Comparison of ENCODE assay signal across 9 cellular contexts in genomic region chr9:93154293-93154903, GRCh38. TPM values are rescaled to one million over a fixed set of nuclear protein-coding genes. Genes with fewer than 3 reads are reported as not detected.
DNase-seq lines count a peak whose midpoint lies in the region; ATAC-seq and TF ChIP-seq lines count a peak whose summit lies in the region.
"Had no signal": no experiment of that assay in that cellular context is flagged by ENCODE, and none has a peak within 500 bp of the region (broad histone marks: within the 10 kb centered on the region; RNA-seq: fewer than 3 reads in every experiment).

No MANE protein-coding gene starts in this region.

- no peaks in the 10 kb centered on the region for H3K36me3 ChIP-seq in gastroesophageal sphincter
- no peaks in the 10 kb centered on the region for H3K36me3 ChIP-seq in tibial artery

- H3K4me1 Mint-ChIP-seq in activated T-cell treated with anti-CD3 and anti-CD28 coated beads, Interleukin-2, amount 50 U/mL, for 4 hours (ENCODE audit: low read depth) = peaks cover 22% of the 10 kb centered on the region

- DNase-seq in activated T-cell treated with anti-CD3 and anti-CD28 coated beads for 24 hours (ENCODE audit: low read depth) (peak; percentile 28), LNCaP clone FGC (ENCODE audit: low read depth) (no peak), tibial artery (no peak)
- DNase-seq in activated T-cell treated with anti-CD3 and anti-CD28 coated beads, Interleukin-2, amount 50 U/mL, for 4 hours = no peak

- no peak for ATAC-seq in activated T-cell treated with anti-CD3 and anti-CD28 coated beads, Interleukin-2, amount 50 U/mL, for 4 hours
- ATAC-seq in gastroesophageal sphincter (no peak), GM18858 (IDR thresholded peaks at IDR 0.05; ENCODE audit: unreplicated experiment) (no peak), HG02973 (IDR thresholded peaks at IDR 0.05; ENCODE audit: unreplicated experiment) (no peak)
- ATAC-seq: activated naive CD4-positive, alpha-beta T cell treated with anti-CD3 and anti-CD28 coated beads, Interleukin-2, amount 50 U/mL, for 72 hours had no signal

- H3K27me3 Mint-ChIP-seq in activated T-cell treated with anti-CD3 and anti-CD28 coated beads, Interleukin-2, amount 50 U/mL, for 4 hours (ENCODE audit: low read depth) = no peaks in the 10 kb centered on the region

- H3K27me3 ChIP-seq in gastroesophageal sphincter (no peaks in the 10 kb centered on the region), tibial artery (no peaks in the 10 kb centered on the region)

- H3K9me3 ChIP-seq in gastroesophageal sphincter (no peaks in the 10 kb centered on the region), tibial artery (no peaks in the 10 kb centered on the region)

- no peaks in the 10 kb centered on the region for H3K36me3 Mint-ChIP-seq in activated T-cell treated with anti-CD3 and anti-CD28 coated beads, Interleukin-2, amount 50 U/mL, for 4 hours (ENCODE audit: insufficient read depth)

- H3K4me3 ChIP-seq in LNCaP clone FGC (ENCODE audit: low read depth, low read length) = no peak overlapping the region
- no peak overlapping the region for H3K4me3 ChIP-seq in WI38 (ENCODE audit: low read depth, low read length)
- no peak overlapping the region for H3K4me3 ChIP-seq in gastroesophageal sphincter
- no peak overlapping the region for H3K4me3 ChIP-seq in tibial artery

- H3K27ac ChIP-seq in gastroesophageal sphincter = no peak overlapping the region
- no peak overlapping the region for H3K27ac ChIP-seq in tibial artery

- TF ChIP-seq POLR2A in gastroesophageal sphincter (IDR thresholded peaks at IDR 0.05) = no peak

- intact Hi-C loops in tibial artery (cut with DNase I; ENCODE audit: low total_unique reads) = no loop called here

- no peaks in the 10 kb centered on the region for H3K9me3 Mint-ChIP-seq in activated T-cell treated with anti-CD3 and anti-CD28 coated beads, Interleukin-2, amount 50 U/mL, for 4 hours
- H3K9me3 Mint-ChIP-seq: activated naive CD4-positive, alpha-beta T cell treated with anti-CD3 and anti-CD28 coated beads, Interleukin-2, amount 50 U/mL, for 72 hours had no signal

- no peak for TF ChIP-seq EP300 in gastroesophageal sphincter (IDR thresholded peaks at IDR 0.05)

- H3K4me3 Mint-ChIP-seq in activated T-cell treated with anti-CD3 and anti-CD28 coated beads, Interleukin-2, amount 50 U/mL, for 4 hours = no peak overlapping the region

- H3K4me1 ChIP-seq in gastroesophageal sphincter (no peaks in the 10 kb centered on the region), tibial artery (no peaks in the 10 kb centered on the region)

- TF ChIP-seq CTCF in LNCaP clone FGC (IDR thresholded peaks at IDR 0.05; ENCODE audit: control insufficient read depth, extremely low read depth, insufficient read depth) (peak; percentile 74), WI38 (IDR thresholded peaks at IDR 0.05; ENCODE audit: low read depth, low read length) (peak; percentile 80), gastroesophageal sphincter (IDR thresholded peaks at IDR 0.05) (peak in 3 of 4 experiments; percentile 16 to 65 (median 22)), tibial artery (IDR thresholded peaks at IDR 0.05) (peak; percentile 19)

- WGBS in gastroesophageal sphincter (ENCODE audit: low coverage in 1 of 2), 2 donors = 60 to 76% methylated on average over 7 to 13 of the region's 14 CpGs

RNA-seq across cellular contexts. Expression of gene NINJ1, which starts 20.3 kb away (rescaled TPM):
- total RNA-seq in activated T-cell treated with anti-CD3 and anti-CD28 coated beads, Interleukin-2, amount 50 U/mL, for 4 hours = 10 to 100 TPM; 48.6 to 69.8 (median 50.1) TPM
- 10 to 100 TPM; 58.8 to 81.6 (median 75.2) TPM for total RNA-seq in gastroesophageal sphincter

RNA-seq across cellular contexts. Expression of gene WNK2, which starts 29.5 kb away (rescaled TPM):
- total RNA-seq in activated T-cell treated with anti-CD3 and anti-CD28 coated beads, Interleukin-2, amount 50 U/mL, for 4 hours = 1 to 10 TPM; 2.7 to 3.3 (median 3.0) TPM
- total RNA-seq in gastroesophageal sphincter = 100 to 1,000 TPM in 1 of 4 donors, 10 to 100 TPM in 3; 26.8 to 104 (median 48.6) TPM

RNA-seq across cellular contexts. Expression of gene CARD19, which starts 58.4 kb away (rescaled TPM):
- total RNA-seq in activated T-cell treated with anti-CD3 and anti-CD28 coated beads, Interleukin-2, amount 50 U/mL, for 4 hours = 10 to 100 TPM; 25.5 to 33.8 (median 28.4) TPM
- total RNA-seq in gastroesophageal sphincter = 10 to 100 TPM; 78.5 to 82.2 (median 80.1) TPM

Comparison
In these comparisons a context has a peak if more than half of its experiments do, and no peak if none do; other contexts are left out.
1. CTCF ChIP-seq: peak in every context shown above with its lines; median percentile 80 in WI38; 74 in LNCaP clone FGC; 22 in gastroesophageal sphincter; 19 in tibial artery.
2. RNA of gene WNK2, which starts 29.5 kb away (total RNA-seq): 26.8 to 104 TPM in gastroesophageal sphincter; 2.7 to 3.3 TPM in activated T-cell treated with anti-CD3 and anti-CD28 coated beads, Interleukin-2, amount 50 U/mL, for 4 hours; every median in the first group is over 4 times any median in the second.